Comparison of ENCODE assay signal across 25 cellular contexts in genomic region chr20:36631651-36632050, GRCh38. TPM values are rescaled to one million over a fixed set of nuclear protein-coding genes. Genes with fewer than 3 reads are reported as not detected.
DNase-seq lines count a peak whose midpoint lies in the region; ATAC-seq and FAIRE-seq lines count a peak whose summit lies in the region.
"Had no signal": no experiment of that assay in that cellular context is flagged by ENCODE, and none has a peak within 500 bp of the region (broad histone marks: within the 10 kb centered on the region; RNA-seq: fewer than 3 reads in every experiment).

No MANE protein-coding gene starts in this region.

- WGBS in aorta, 2 donors: 91 to 93% methylated on average over 6 of the region's 6 CpGs

- no peak for DNase-seq in T-helper 2 cell treated with Interferon-gamma antibody and Interleukin-4, amounts not matched to agents 5 μg/mL and 100 μg/mL, for 36 hours (ENCODE audit: low spot score)
- DNase-seq in T-helper 2 cell: no peak
- no peak for DNase-seq in HTR-8/SVneo (ENCODE audit: insufficient read length, low spot score)
- no peak for DNase-seq in activated naive CD8-positive, alpha-beta T cell treated with anti-CD3 and anti-CD28 coated beads for 36 hours
- peak; percentile 91 for DNase-seq in kidney tubule cell (ENCODE audit: low spot score)
- no peak for DNase-seq in dedifferentiated amniotic fluid mesenchymal stem cell (ENCODE audit: extremely low spot score)
- no peak for DNase-seq in stimulated activated CD4-positive, alpha-beta T cell treated with anti-CD3 and anti-CD28 coated beads, Interleukin-12 subunit alpha, Interleukin-12 subunit beta, amount 100 ng/mL, for 4 hours
- DNase-seq in aorta: no peak
- DNase-seq: activated CD4-positive, CD25-positive, alpha-beta regulatory T cell treated with anti-CD3 and anti-CD28 coated beads, Interleukin-2, amount 50 U/mL, for 72 hours; activated T-cell treated with anti-CD3 and anti-CD28 coated beads, Interleukin-2, amount 50 U/mL, for 4 hours; DND-41; erythroblast; NCI-H1436 treated with DMSO at 0.1 percent for 48 hours; NCI-H446; T-helper 9 cell had no signal

- H3K4me1 Mint-ChIP-seq in T-helper 2 cell treated with Interferon-gamma antibody and Interleukin-4, amounts not matched to agents 5 μg/mL and 100 μg/mL, for 36 hours (ENCODE audit: low read depth): peaks cover 28% of the 10 kb centered on the region
- peaks cover 36% of the 10 kb centered on the region for H3K4me1 Mint-ChIP-seq in activated naive CD8-positive, alpha-beta T cell treated with anti-CD3 and anti-CD28 coated beads for 36 hours

- no peaks in the 10 kb centered on the region for H3K9me3 Mint-ChIP-seq in T-helper 2 cell treated with Interferon-gamma antibody and Interleukin-4, amounts not matched to agents 5 μg/mL and 100 μg/mL, for 36 hours
- H3K9me3 Mint-ChIP-seq in activated naive CD8-positive, alpha-beta T cell treated with anti-CD3 and anti-CD28 coated beads for 36 hours: no peaks in the 10 kb centered on the region
- H3K9me3 Mint-ChIP-seq: activated T-cell treated with anti-CD3 and anti-CD28 coated beads, Interleukin-2, amount 50 U/mL, for 4 hours; memory B cell; neural crest cell had no signal

- H3K27me3 Mint-ChIP-seq in T-helper 2 cell treated with Interferon-gamma antibody and Interleukin-4, amounts not matched to agents 5 μg/mL and 100 μg/mL, for 36 hours (ENCODE audit: low read depth): no peaks in the 10 kb centered on the region
- no peaks in the 10 kb centered on the region for H3K27me3 Mint-ChIP-seq in activated naive CD8-positive, alpha-beta T cell treated with anti-CD3 and anti-CD28 coated beads for 36 hours
- H3K27me3 Mint-ChIP-seq: memory B cell had no signal

- ATAC-seq in aorta (ENCODE audit: low FRiP score): no peak
- ATAC-seq: activated T-cell treated with anti-CD3 and anti-CD28 coated beads, Interleukin-2, amount 50 U/mL, for 4 hours had no signal

- FAIRE-seq in HTR-8/SVneo (lab: Jason Lieb, UNC): peak; percentile 64
- FAIRE-seq: urothelium cell line had no signal

- peaks cover 63% of the 10 kb centered on the region for H3K36me3 Mint-ChIP-seq in T-helper 2 cell treated with Interferon-gamma antibody and Interleukin-4, amounts not matched to agents 5 μg/mL and 100 μg/mL, for 36 hours (ENCODE audit: low read depth)
- peaks cover 38% of the 10 kb centered on the region for H3K36me3 Mint-ChIP-seq in activated naive CD8-positive, alpha-beta T cell treated with anti-CD3 and anti-CD28 coated beads for 36 hours

- intact Hi-C loops in aorta (cut with DNase I): no loop called here

- H3K36me3 ChIP-seq in aorta (ENCODE audit: control insufficient read depth in 1 of 2, insufficient read depth in 2 of 2, low read length in 1 of 2): no peaks in the 10 kb centered on the region
- H3K36me3 ChIP-seq: ascending aorta, right atrium auricular region had no signal

- H3K27ac Mint-ChIP-seq in T-helper 2 cell treated with Interferon-gamma antibody and Interleukin-4, amounts not matched to agents 5 μg/mL and 100 μg/mL, for 36 hours: peak overlapping the region; percentile 59
- H3K27ac Mint-ChIP-seq in activated naive CD8-positive, alpha-beta T cell treated with anti-CD3 and anti-CD28 coated beads for 36 hours: peak overlapping the region; percentile 44
- H3K27ac Mint-ChIP-seq: memory B cell had no signal

- no peaks in the 10 kb centered on the region for H3K27me3 ChIP-seq in aorta (ENCODE audit: control insufficient read depth in 1 of 2, insufficient read depth in 2 of 2, low read length in 1 of 2)
- H3K27me3 ChIP-seq: ascending aorta, right atrium auricular region had no signal

- H3K4me3 Mint-ChIP-seq in T-helper 2 cell treated with Interferon-gamma antibody and Interleukin-4, amounts not matched to agents 5 μg/mL and 100 μg/mL, for 36 hours: no peak overlapping the region
- H3K4me3 Mint-ChIP-seq in activated naive CD8-positive, alpha-beta T cell treated with anti-CD3 and anti-CD28 coated beads for 36 hours: no peak overlapping the region
- H3K4me3 Mint-ChIP-seq: activated T-cell treated with anti-CD3 and anti-CD28 coated beads, Interleukin-2, amount 50 U/mL, for 4 hours; CD14-positive monocyte; memory B cell; neural crest cell had no signal

- no peaks in the 10 kb centered on the region for H3K4me1 ChIP-seq in aorta (ENCODE audit: control insufficient read depth in 1 of 2, insufficient read depth in 2 of 2, low read length in 2 of 2)
- H3K4me1 ChIP-seq: ascending aorta, right atrium auricular region had no signal

- H3K27ac ChIP-seq in aorta (ENCODE audit: low read depth in 1 of 2, low read length in 2 of 2): no peak overlapping the region
- H3K27ac ChIP-seq: ascending aorta, coronary artery, right atrium auricular region had no signal

- no peaks in the 10 kb centered on the region for H3K9me3 ChIP-seq in aorta (ENCODE audit: control insufficient read depth, low read length)
- H3K9me3 ChIP-seq: ascending aorta, right atrium auricular region had no signal

- no peak overlapping the region for H3K4me3 ChIP-seq in aorta (ENCODE audit: low read length in 2 of 2)
- H3K4me3 ChIP-seq: ascending aorta, coronary artery, right atrium auricular region had no signal

RNA-seq across cellular contexts. Expression of gene SLA2, which starts 14.3 kb away (rescaled TPM):
- total RNA-seq in activated naive CD8-positive, alpha-beta T cell treated with anti-CD3 and anti-CD28 coated beads for 36 hours: 10 to 100 TPM; 70.6 to 73.4 TPM
- 1 to 10 TPM in 1 of 2 donors, under 1 TPM in 1; 0.99 to 1.0 TPM for total RNA-seq in aorta
- polyA plus RNA-seq in aorta: under 1 TPM in 1 of 2 donors, not detected in 1; 0.13 TPM
- total RNA-seq: A172, ascending aorta, glomerular endothelial cell, LHCN-M2 had no signal

RNA-seq across cellular contexts. Expression of gene RAB5IF, which starts 26.1 kb away (rescaled TPM):
- total RNA-seq in activated naive CD8-positive, alpha-beta T cell treated with anti-CD3 and anti-CD28 coated beads for 36 hours: 100 to 1,000 TPM; 124 to 127 TPM
- total RNA-seq in aorta: 10 to 100 TPM; 39.8 to 48.1 TPM
- polyA plus RNA-seq in aorta: 10 to 100 TPM; 52.1 to 71.0 TPM

RNA-seq across cellular contexts. Expression of gene TGIF2, which starts 58.3 kb away (rescaled TPM):
- 10 to 100 TPM; 52.1 to 54.0 TPM for total RNA-seq in activated naive CD8-positive, alpha-beta T cell treated with anti-CD3 and anti-CD28 coated beads for 36 hours
- total RNA-seq in aorta: 10 to 100 TPM; 11.8 to 12.8 TPM
- 1 to 10 TPM; 3.6 to 5.3 TPM for polyA plus RNA-seq in aorta

Comparison
In these comparisons a context has a peak if more than half of its experiments do, and no peak if none do; other contexts are left out.
1. RNA of gene SLA2, which starts 14.3 kb away (total RNA-seq): 70.6 to 73.4 TPM in activated naive CD8-positive, alpha-beta T cell treated with anti-CD3 and anti-CD28 coated beads for 36 hours; 0.99 to 1.0 TPM in aorta; every median in the first group is over 10 times any median in the second.